1 cellular context compared by ENCODE assay signal in genomic region chr17:17088511-17089205, GRCh38.
TF ChIP-seq lines count a peak whose summit lies in the region.

No MANE protein-coding gene starts in this region.

TF ChIP-seq in K562, 482 proteins besides CTCF, POLR2A, EP300 and RAD21:
- TF ChIP-seq, protein P1, sequence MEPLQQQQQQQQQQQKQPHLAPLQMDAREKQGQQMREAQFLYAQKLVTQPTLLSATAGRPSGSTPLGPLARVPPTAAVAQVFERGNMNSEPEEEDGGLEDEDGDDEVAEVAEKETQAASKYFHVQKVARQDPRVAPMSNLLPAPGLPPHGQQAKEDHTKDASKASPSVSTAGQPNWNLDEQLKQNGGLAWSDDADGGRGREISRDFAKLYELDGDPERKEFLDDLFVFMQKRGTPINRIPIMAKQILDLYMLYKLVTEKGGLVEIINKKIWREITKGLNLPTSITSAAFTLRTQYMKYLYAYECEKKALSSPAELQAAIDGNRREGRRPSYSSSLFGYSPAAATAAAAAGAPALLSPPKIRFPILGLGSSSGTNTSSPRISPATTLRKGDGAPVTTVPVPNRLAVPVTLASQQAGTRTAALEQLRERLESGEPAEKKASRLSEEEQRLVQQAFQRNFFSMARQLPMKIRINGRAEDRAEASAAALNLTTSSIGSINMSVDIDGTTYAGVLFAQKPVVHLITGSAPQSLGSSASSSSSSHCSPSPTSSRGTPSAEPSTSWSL (CRISPR knock-in tag; IDR thresholded peaks at IDR 0.05; ENCODE audit: borderline replicate concordance), result no peak
- TF ChIP-seq ZNF57 (CRISPR knock-in tag; IDR thresholded peaks at IDR 0.05) (no peak), NCOR1 (IDR thresholded peaks at IDR 0.05) (no peak)
TF ChIP-seq in K562: peak in this region for 0.
